ENCODE assay signal across 13 cellular contexts in genomic region chr18:8341481-8342230, GRCh38.
DNase-seq lines count a peak whose midpoint lies in the region; ATAC-seq and TF ChIP-seq lines count a peak whose summit lies in the region.
"Had no signal": no experiment of that assay in that cellular context is flagged by ENCODE, and none has a peak within 500 bp of the region (broad histone marks: within the 10 kb centered on the region; RNA-seq: fewer than 3 reads in every experiment).

No MANE protein-coding gene starts in this region.

- H3K4me1 ChIP-seq in heart right ventricle (peaks cover 0 to 41% (median 20%) of the 10 kb centered on the region in 9 donors), psoas muscle (no peaks in the 10 kb centered on the region)
- H3K4me1 ChIP-seq in effector memory CD4-positive, alpha-beta T cell (ENCODE audit: control insufficient read depth, insufficient read depth, low read length, poor library complexity, severe bottlenecking) = no peaks in the 10 kb centered on the region

- H3K4me3 ChIP-seq in heart right ventricle (no peak overlapping the region), psoas muscle (no peak overlapping the region)
- no peak overlapping the region for H3K4me3 ChIP-seq in effector memory CD4-positive, alpha-beta T cell (ENCODE audit: insufficient read depth, low read depth, low read length, poor library complexity, severe bottlenecking)
- H3K4me3 ChIP-seq: mucosa of descending colon had no signal

- 41 to 44% methylated on average over 6 of the region's 6 CpGs for WGBS in heart right ventricle, 2 donors
- 71 to 73% (median 71%) methylated on average over 6 of the region's 6 CpGs for WGBS in psoas muscle, 3 donors

- H3K27me3 ChIP-seq in heart right ventricle (no peaks in the 10 kb centered on the region), psoas muscle (ENCODE audit: insufficient read depth in 3 of 3, low read length in 2 of 3) (no peaks in the 10 kb centered on the region)
- no peaks in the 10 kb centered on the region for H3K27me3 ChIP-seq in effector memory CD4-positive, alpha-beta T cell (replicated peaks; ENCODE audit: control insufficient read depth, insufficient read depth, low read length, poor library complexity, severe bottlenecking)

- H3K9me3 ChIP-seq in heart right ventricle (no peaks in the 10 kb centered on the region), psoas muscle (no peaks in the 10 kb centered on the region)
- no peaks in the 10 kb centered on the region for H3K9me3 ChIP-seq in effector memory CD4-positive, alpha-beta T cell (ENCODE audit: control insufficient read depth, low read length)
- H3K9me3 ChIP-seq: mucosa of descending colon had no signal

- H3K36me3 ChIP-seq in heart right ventricle = peaks cover 0 to 28% (median 0%) of the 10 kb centered on the region in 9 donors
- H3K36me3 ChIP-seq in psoas muscle (ENCODE audit: insufficient read depth in 1 of 2, low read depth in 1 of 2) = peaks cover 0 to 5% of the 10 kb centered on the region in 2 donors
- no peaks in the 10 kb centered on the region for H3K36me3 ChIP-seq in effector memory CD4-positive, alpha-beta T cell (ENCODE audit: control insufficient read depth, insufficient read depth, low read length)

- TF ChIP-seq CTCF in VCaP (conservative IDR thresholded peaks at IDR 0.05) (no peak), heart right ventricle (IDR thresholded peaks at IDR 0.05) (no peak), psoas muscle (IDR thresholded peaks at IDR 0.05) (no peak)

- ATAC-seq in heart right ventricle (peak in 6 of 8 donors; percentile 34 to 80 (median 60)), psoas muscle (peak in 3 of 4 donors; percentile 34 to 49 (median 45)), GM18861 (IDR thresholded peaks at IDR 0.05; ENCODE audit: unreplicated experiment) (no peak)
- ATAC-seq: activated CD8-positive, alpha-beta memory T cell treated with anti-CD3 and anti-CD28 coated beads, Interleukin-2, amount 10 ng/mL, durations not matched to agents 7 days and 5 days; mucosa of descending colon; stimulated activated effector memory CD8-positive, alpha-beta T cell treated with anti-CD3 and anti-CD28 coated beads, Interleukin-12 subunit alpha, Interleukin-12 subunit beta, amount 100 ng/mL, for 72 hours had no signal

- intact Hi-C loops in heart right ventricle (cut with DNase I) = no loop called here
- intact Hi-C loops in psoas muscle (cut with DNase I) = no loop called here

- DNase-seq in EH (ENCODE audit: low read depth) (peak; percentile 92), heart right ventricle (no peak), psoas muscle (no peak), Ammon's horn (ENCODE audit: low spot score) (no peak), RPMI8226 (no peak)
- no peak for DNase-seq in effector memory CD4-positive, alpha-beta T cell
- DNase-seq: activated CD8-positive, alpha-beta memory T cell treated with anti-CD3 and anti-CD28 coated beads, Interleukin-2, amount 10 ng/mL, durations not matched to agents 7 days and 5 days; mucosa of descending colon; NCI-H1436; T-helper 9 cell had no signal

- H3K27ac ChIP-seq in VCaP (peak overlapping the region; percentile 70), heart right ventricle (peak overlapping the region in 1 of 10 donors; percentile 29), psoas muscle (no peak overlapping the region)
- no peak overlapping the region for H3K27ac ChIP-seq in effector memory CD4-positive, alpha-beta T cell (ENCODE audit: insufficient read depth, low read length, poor library complexity, severe bottlenecking)
